In the genomic region with DNA sequence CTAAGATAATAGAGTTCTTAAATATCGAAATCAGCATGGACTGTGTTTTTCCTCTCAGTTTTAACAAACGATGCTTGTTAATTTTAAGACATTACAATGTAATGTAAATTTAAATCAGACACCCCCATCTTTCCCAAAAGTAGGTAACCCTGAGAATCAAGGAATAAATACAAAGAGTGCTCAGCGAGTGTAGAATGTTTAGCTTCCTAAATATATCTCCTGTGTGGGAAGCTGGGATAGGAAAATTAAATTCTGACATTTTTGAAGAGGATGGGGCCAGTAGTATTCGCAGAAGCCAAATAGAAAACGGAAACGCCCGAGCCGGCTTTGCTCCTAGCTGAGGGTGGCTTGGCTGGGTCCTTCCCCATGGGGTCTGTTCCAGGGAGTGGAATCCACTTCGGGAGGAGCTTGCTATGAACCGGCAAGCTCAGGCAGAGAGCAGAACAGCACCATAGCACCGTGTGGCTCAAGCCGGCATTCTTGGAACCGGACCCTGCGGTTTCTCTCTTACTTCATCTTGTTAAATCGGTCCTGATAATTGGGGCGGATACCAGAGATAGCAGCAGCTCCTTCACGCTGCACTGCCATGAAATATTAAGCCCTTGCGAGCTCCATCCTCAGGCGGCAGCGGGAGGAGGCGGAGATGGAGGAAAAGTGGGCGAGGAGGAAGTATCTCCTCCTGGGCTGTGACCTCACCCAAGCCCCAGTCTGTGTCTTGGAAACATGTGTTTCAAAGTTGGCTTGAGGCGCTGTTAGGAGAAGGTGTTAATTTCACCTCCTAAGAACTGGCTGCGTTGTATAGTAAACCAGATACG, we compare ENCODE assay signal across 10 cellular contexts. TPM values are rescaled to one million over a fixed set of nuclear protein-coding genes. Genes with fewer than 3 reads are reported as not detected.
DNase-seq lines count a peak whose midpoint lies in the region; ATAC-seq, FAIRE-seq and TF ChIP-seq lines count a peak whose summit lies in the region.
"Had no signal": no experiment of that assay in that cellular context is flagged by ENCODE, and none has a peak within 500 bp of the region (broad histone marks: within the 10 kb centered on the region; RNA-seq: fewer than 3 reads in every experiment).

No MANE protein-coding gene starts in this region.

- no peak for TF ChIP-seq RAD21 in H1 (IDR thresholded peaks at IDR 0.05 in 1 of 2, conservative IDR thresholded peaks at IDR 0.05 in 1 of 2; ENCODE audit: low read depth in 2 of 2, low read length in 2 of 2)

- peak overlapping the region; percentile 48; the same call in 1 of the 2 replicates for H4K8ac ChIP-seq in H1 (ENCODE audit: extremely low read depth, insufficient read depth, low read length)

- no peak for FAIRE-seq in H1 (lab: Jason Lieb, UNC)

- CTCF ChIA-PET in H1 (lab: Charles Lee; ENCODE audit: partially characterized antibody), result interaction anchor here (0.9 to 3.6 kb wide), 3 partner anchors 9 to 15 kb away, joined by 3 to 23 read pairs (median 3); no protein-coding TSS in a partner anchor

- H3K79me1 ChIP-seq in H1 (ENCODE audit: low read depth, low read length), result no peaks in the 10 kb centered on the region

- no peak overlapping the region for H2BK12ac ChIP-seq in H1 (ENCODE audit: low read depth, low read length)

- no peaks in the 10 kb centered on the region; a peak in 1 of 7 replicates for H3K4me1 ChIP-seq in H1 (replicated peaks in 1 of 4; ENCODE audit: control insufficient read depth in 3 of 4, insufficient read depth in 4 of 4, low read length in 3 of 4)
- peaks cover 0 to 23% of the 10 kb centered on the region in 2 donors for H3K4me1 ChIP-seq in thoracic aorta (ENCODE audit: control insufficient read depth in 1 of 2, low read depth in 2 of 2)

- no peak overlapping the region for H3K4me3 ChIP-seq in H1 (ENCODE audit: extremely low read depth in 1 of 4, insufficient read depth in 2 of 4, low read depth in 3 of 4, low read length in 4 of 4)
- H3K4me3 ChIP-seq in lower leg skin (ENCODE audit: low read depth, poor library complexity, severe bottlenecking), result no peak overlapping the region
- H3K4me3 ChIP-seq in thoracic aorta, result peak overlapping the region; percentile 66

- no peak overlapping the region for H3K9ac ChIP-seq in H1 (replicated peaks in 1 of 4; ENCODE audit: extremely low read depth in 1 of 4, low read depth in 3 of 4, low read length in 3 of 4)

- H3K56ac ChIP-seq in H1 (replicated peaks; ENCODE audit: insufficient read length, low read depth, low read length), result no peak overlapping the region

- in situ Hi-C loops in KBM-7 (cut with MboI; ENCODE audit: low pct_unique_long_range_greater_than_20kb, low sequenced_read_pairs), result loop anchor here (25.0 kb wide), 1 partner anchor 207 kb away; no protein-coding TSS in a partner anchor

- no peak overlapping the region for H3K4me2 ChIP-seq in H1 (ENCODE audit: insufficient read depth in 1 of 2, low read depth in 2 of 2, low read length in 2 of 2)

- H4K91ac ChIP-seq in H1 (replicated peaks; ENCODE audit: insufficient read length, low read length), result no peak overlapping the region

- H3K27ac ChIP-seq in H1 (ENCODE audit: low read depth, low read length), result no peak overlapping the region
- H3K27ac ChIP-seq in thoracic aorta, result peak overlapping the region; percentile 71 to 76

- H3K23ac ChIP-seq in H1 (ENCODE audit: insufficient read length), result no peak overlapping the region

- H2AFZ ChIP-seq in H1 (ENCODE audit: low read length), result peak overlapping the region; percentile 67; the same call in 1 of the 2 replicates

- H3K9me3 ChIP-seq in H1 (ENCODE audit: insufficient read depth in 2 of 2, low read depth in 1 of 2, low read length in 1 of 2) (no peaks in the 10 kb centered on the region), thoracic aorta (no peaks in the 10 kb centered on the region)

- no peak overlapping the region for H2BK15ac ChIP-seq in H1 (ENCODE audit: low read length)

- H3K36me3 ChIP-seq in H1 (ENCODE audit: control insufficient read depth in 2 of 4, insufficient read depth in 4 of 4, low read length in 3 of 4), result no peaks in the 10 kb centered on the region
- no peaks in the 10 kb centered on the region for H3K36me3 ChIP-seq in thoracic aorta

- no peaks in the 10 kb centered on the region for H4K20me1 ChIP-seq in H1 (replicated peaks in 1 of 2; ENCODE audit: control insufficient read depth in 1 of 2, insufficient read depth in 2 of 2, low read length in 2 of 2)

- no peak overlapping the region for H3K18ac ChIP-seq in H1 (ENCODE audit: extremely low read depth, low read length)

- H2AK5ac ChIP-seq in H1 (ENCODE audit: low read depth, low read length), result no peak overlapping the region

- intact Hi-C loops in lower leg skin (cut with DNase I; ENCODE audit: low total_unique reads), result no loop called here

- H2BK20ac ChIP-seq in H1 (ENCODE audit: low read length), result no peak overlapping the region

- POLR2A ChIA-PET in H1 (lab: Charles Lee; ENCODE audit: partially characterized antibody), result no interaction called here

- H3K79me2 ChIP-seq in H1 (ENCODE audit: control insufficient read depth in 1 of 2, insufficient read depth in 2 of 2, low read length in 2 of 2), result no peaks in the 10 kb centered on the region

- no peaks in the 10 kb centered on the region for H3K23me2 ChIP-seq in H1 (ENCODE audit: low read depth, low read length)

- H3K4ac ChIP-seq in H1 (replicated peaks; ENCODE audit: insufficient read length, low read depth, low read length), result no peak overlapping the region

- ATAC-seq in thoracic aorta (ENCODE audit: insufficient number of reproducible peaks, low FRiP score, low read depth) (no peak), GM18517 (IDR thresholded peaks at IDR 0.05; ENCODE audit: unreplicated experiment) (no peak), GM21529 (IDR thresholded peaks at IDR 0.05; ENCODE audit: unreplicated experiment) (no peak), GM21360 (IDR thresholded peaks at IDR 0.05; ENCODE audit: unreplicated experiment) (no peak), GM19351 (IDR thresholded peaks at IDR 0.05; ENCODE audit: unreplicated experiment) (no peak)

- no peak for TF ChIP-seq CTCF in H1 (IDR thresholded peaks at IDR 0.05; ENCODE audit: control extremely low read depth in 1 of 3, insufficient read depth in 1 of 3, low read depth in 1 of 3, low read length in 3 of 3)
- no peak for TF ChIP-seq CTCF in lower leg skin (IDR thresholded peaks at IDR 0.05)
- peak; percentile 17 for TF ChIP-seq CTCF in thoracic aorta (IDR thresholded peaks at IDR 0.05)

- H4K5ac ChIP-seq in H1 (ENCODE audit: insufficient read length, low read depth, low read length), result no peak overlapping the region

- H3K27me3 ChIP-seq in H1 (replicated peaks in 1 of 4; ENCODE audit: control insufficient read depth in 3 of 4, extremely low read depth in 1 of 4, insufficient read depth in 3 of 4, low read length in 3 of 4) (no peaks in the 10 kb centered on the region), thoracic aorta (replicated peaks; ENCODE audit: insufficient read depth) (no peaks in the 10 kb centered on the region)

- 85% methylated on average over 24 of the region's 25 CpGs; no CpG with 5 or more reads in 1 of the 2 experiments for WGBS in H1 (ENCODE audit: extremely low coverage in 1 of 2, insufficient coverage in 1 of 2, insufficient read length in 1 of 2, insufficient replicate concordance in 2 of 2, low coverage in 1 of 2, low lambda C conversion rate in 2 of 2, missing lambda C conversion rate in 1 of 2), 2 experiments
- WGBS in lower leg skin, 2 donors, result 25 to 57% methylated on average over 25 of the region's 25 CpGs

- peak; percentile 72 for DNase-seq in KBM-7
- DNase-seq in H1 (ENCODE audit: low read depth in 1 of 2, low spot score in 2 of 2), result no peak
- DNase-seq in lower leg skin (ENCODE audit: low spot score in 2 of 2), result peak; percentile 23 to 88
- DNase-seq in thoracic aorta (ENCODE audit: low spot score), result no peak
- DNase-seq: activated naive CD4-positive, alpha-beta T cell; NCI-H2171 treated with DMSO at 0.1 percent for 48 hours had no signal

- no peak overlapping the region for H3K14ac ChIP-seq in H1 (ENCODE audit: insufficient read length)

- H2BK120ac ChIP-seq in H1 (replicated peaks; ENCODE audit: low read depth, low read length), result no peak overlapping the region

- TF ChIP-seq EP300 in H1 (IDR thresholded peaks at IDR 0.05; ENCODE audit: borderline replicate concordance in 1 of 2, low read depth in 2 of 2, low read length in 2 of 2), result no peak

- TF ChIP-seq POLR2A in H1 (IDR thresholded peaks at IDR 0.05; ENCODE audit: control extremely low read depth in 1 of 2, low read depth in 2 of 2, low read length in 2 of 2) (no peak), lower leg skin (IDR thresholded peaks at IDR 0.05) (no peak)

- H2BK5ac ChIP-seq in H1 (ENCODE audit: low read depth, low read length), result no peak overlapping the region

TF ChIP-seq in H1, 55 proteins besides CTCF, POLR2A, EP300 and RAD21:
- TF ChIP-seq FOSL1 (IDR thresholded peaks at IDR 0.05; ENCODE audit: insufficient read depth, low read depth, low read length), result no peak
- no peak for TF ChIP-seq SUZ12 (IDR thresholded peaks at IDR 0.05; ENCODE audit: low read length)
- no peak for TF ChIP-seq KDM5A (IDR thresholded peaks at IDR 0.05; ENCODE audit: low read length)

RNA-seq across cellular contexts. Expression of gene MAP3K7CL, which starts 24.9 kb away (rescaled TPM):
- not detected in 2 replicates for total RNA-seq in H1 (2021; fragmentation: NEBNext Ultra II Directional; extraction: Animal tissue kit (Norgen Biotek cat#: 25700))
- 0.08 TPM in 1 of 2 replicates, not detected in the other for polyA plus RNA-seq in H1 (2011; rRNA removed)
- polyA plus RNA-seq in H1 (2011; cell fraction: cytosol; rRNA removed), result not detected
- 0.44 TPM for polyA plus RNA-seq in H1 (2011; cell fraction: nucleus; rRNA removed)
- polyA plus RNA-seq in H1 (2012, experiment 1 of 2), result not detected in 4 replicates
- not detected for polyA plus RNA-seq in H1 (2012, experiment 2 of 2)
- polyA plus RNA-seq in H1 (2013, experiment 1 of 2), result not detected
- not detected for polyA plus RNA-seq in H1 (2013, experiment 2 of 2)
- 0.85 TPM in 1 of 2 replicates, not detected in the other for polyA minus RNA-seq in H1 (2011; rRNA and poly(A)+ RNA removed)
- polyA minus RNA-seq in H1 (2011; cell fraction: cytosol; rRNA and poly(A)+ RNA removed), result not detected
- not detected for polyA minus RNA-seq in H1 (2011; cell fraction: nucleus; rRNA and poly(A)+ RNA removed)
- total RNA-seq in lower leg skin (10 to 100 TPM in 2 of 4 donors, 1 to 10 TPM in 2; 4.6 to 17.1 (median 8.8) TPM), thoracic aorta (10 to 100 TPM; 20.3 to 41.2 TPM)

Comparison
In these comparisons a context has a peak if more than half of its experiments do, and no peak if none do; other contexts are left out.
1. DNase-seq: peak in KBM-7 (single experiment) and lower leg skin (2 of 2); none in H1 (0 of 2) and thoracic aorta (single experiment).